Comparison of ENCODE assay signal across 26 cellular contexts in genomic region chr16:50690177-50690576, GRCh38.
"Had no signal": no experiment of that assay in that cellular context is flagged by ENCODE, and none has a peak within 500 bp of the region (broad histone marks: within the 10 kb centered on the region; RNA-seq: fewer than 3 reads in every experiment).

No MANE protein-coding gene starts in this region.

- H3K27ac ChIP-seq: esophagus muscularis mucosa, foreskin keratinocyte, heart right ventricle, neural progenitor cell, prostate gland, right atrium auricular region, stomach, thyroid gland, vagina had no signal

- H3K4me3 ChIP-seq: esophagus muscularis mucosa, heart right ventricle, left lung, neural progenitor cell, prostate gland, right atrium auricular region, smooth muscle cell, stomach, thyroid gland, vagina had no signal

- H3K36me3 ChIP-seq: esophagus muscularis mucosa, heart right ventricle, left lung, neural progenitor cell, prostate gland, right atrium auricular region, stomach, thyroid gland, vagina had no signal

- H3K9me3 ChIP-seq: esophagus muscularis mucosa, heart right ventricle, left lung, prostate gland, right atrium auricular region, stomach, thyroid gland, vagina had no signal

- H3K4me1 ChIP-seq: foreskin keratinocyte, neural progenitor cell, prostate gland had no signal

- DNase-seq: dermis blood vessel endothelial cell; effector memory CD4-positive, alpha-beta T cell; foreskin keratinocyte; glutamatergic neuron; heart right ventricle; hippocampal formation; left cardiac atrium; left lung; mesenchymal stem cell; midbrain; naive thymus-derived CD4-positive, alpha-beta T cell; nucleus accumbens; stimulated activated CD4-positive, alpha-beta T cell treated with anti-CD3 and anti-CD28 coated beads, Interleukin-2, amount 100 ng/mL, for 24 hours; stimulated activated CD4-positive, alpha-beta T cell treated with anti-CD3 and anti-CD28 coated beads, Interleukin-4, amount 100 ng/mL, for 24 hours; stimulated activated naive CD4-positive, alpha-beta T cell treated with Interleukin-2 at 50 U/mL for 16 hours; stomach; thyroid gland; trophoblast cell had no signal

- H3K27me3 ChIP-seq: esophagus muscularis mucosa, foreskin keratinocyte, left lung, right atrium auricular region, stomach, thyroid gland, vagina had no signal

- ATAC-seq: foreskin keratinocyte; heart right ventricle; left cardiac atrium; left lung; naive thymus-derived CD4-positive, alpha-beta T cell; sciatic nerve; stimulated activated effector memory CD8-positive, alpha-beta T cell treated with anti-CD3 and anti-CD28 coated beads, Interleukin-12 subunit alpha, Interleukin-12 subunit beta, amount 100 ng/mL, for 72 hours had no signal
